Comparison of ENCODE assay signal across 1 cellular context in the genomic region with DNA sequence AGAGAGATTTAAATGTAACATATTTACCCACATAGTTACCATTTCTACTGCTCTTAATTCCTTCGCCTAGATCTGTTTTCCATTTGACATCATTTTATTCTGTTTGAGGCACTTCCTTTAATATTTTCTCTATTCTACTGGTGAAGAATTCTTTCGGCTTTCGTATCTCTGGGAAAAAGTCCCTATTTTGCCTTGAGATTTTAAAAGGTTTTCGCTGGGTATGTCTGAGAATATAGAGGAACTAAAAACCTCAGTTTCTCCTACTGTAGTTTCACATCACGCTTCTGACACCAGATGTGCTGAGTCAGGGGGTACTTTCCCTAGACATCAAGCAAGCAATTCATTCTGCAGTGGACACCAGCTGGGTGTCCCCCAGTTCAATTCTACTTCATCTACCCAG.
TF ChIP-seq lines count a peak whose summit lies in the region.

No MANE protein-coding gene starts in this region.

TF ChIP-seq in WTC11, 78 proteins besides CTCF, POLR2A, EP300 and RAD21 (continued from another document):
- TF ChIP-seq, protein P1, sequence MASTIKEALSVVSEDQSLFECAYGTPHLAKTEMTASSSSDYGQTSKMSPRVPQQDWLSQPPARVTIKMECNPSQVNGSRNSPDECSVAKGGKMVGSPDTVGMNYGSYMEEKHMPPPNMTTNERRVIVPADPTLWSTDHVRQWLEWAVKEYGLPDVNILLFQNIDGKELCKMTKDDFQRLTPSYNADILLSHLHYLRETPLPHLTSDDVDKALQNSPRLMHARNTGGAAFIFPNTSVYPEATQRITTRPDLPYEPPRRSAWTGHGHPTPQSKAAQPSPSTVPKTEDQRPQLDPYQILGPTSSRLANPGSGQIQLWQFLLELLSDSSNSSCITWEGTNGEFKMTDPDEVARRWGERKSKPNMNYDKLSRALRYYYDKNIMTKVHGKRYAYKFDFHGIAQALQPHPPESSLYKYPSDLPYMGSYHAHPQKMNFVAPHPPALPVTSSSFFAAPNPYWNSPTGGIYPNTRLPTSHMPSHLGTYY (CRISPR knock-in tag; IDR thresholded peaks at IDR 0.05), result no peak
- TF ChIP-seq USF1 (CRISPR knock-in tag; IDR thresholded peaks at IDR 0.05) (no peak), ZNF396 (CRISPR knock-in tag; IDR thresholded peaks at IDR 0.05; ENCODE audit: borderline replicate concordance) (no peak), E2F1 (CRISPR knock-in tag; IDR thresholded peaks at IDR 0.05) (no peak), NFE2L1 (CRISPR knock-in tag; IDR thresholded peaks at IDR 0.05) (no peak)
- TF ChIP-seq, protein P2, sequence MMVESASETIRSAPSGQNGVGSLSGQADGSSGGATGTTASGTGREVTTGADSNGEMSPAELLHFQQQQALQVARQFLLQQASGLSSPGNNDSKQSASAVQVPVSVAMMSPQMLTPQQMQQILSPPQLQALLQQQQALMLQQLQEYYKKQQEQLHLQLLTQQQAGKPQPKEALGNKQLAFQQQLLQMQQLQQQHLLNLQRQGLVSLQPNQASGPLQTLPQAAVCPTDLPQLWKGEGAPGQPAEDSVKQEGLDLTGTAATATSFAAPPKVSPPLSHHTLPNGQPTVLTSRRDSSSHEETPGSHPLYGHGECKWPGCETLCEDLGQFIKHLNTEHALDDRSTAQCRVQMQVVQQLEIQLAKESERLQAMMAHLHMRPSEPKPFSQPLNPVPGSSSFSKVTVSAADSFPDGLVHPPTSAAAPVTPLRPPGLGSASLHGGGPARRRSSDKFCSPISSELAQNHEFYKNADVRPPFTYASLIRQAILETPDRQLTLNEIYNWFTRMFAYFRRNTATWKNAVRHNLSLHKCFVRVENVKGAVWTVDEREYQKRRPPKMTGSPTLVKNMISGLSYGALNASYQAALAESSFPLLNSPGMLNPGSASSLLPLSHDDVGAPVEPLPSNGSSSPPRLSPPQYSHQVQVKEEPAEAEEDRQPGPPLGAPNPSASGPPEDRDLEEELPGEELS (CRISPR knock-in tag; IDR thresholded peaks at IDR 0.05), result no peak
TF ChIP-seq in WTC11: peak in this region for 0.
